Comparison of ENCODE assay signal across 25 cellular contexts in genomic region chr12:94070520-94070919, GRCh38.
"Had no signal": no experiment of that assay in that cellular context is flagged by ENCODE, and none has a peak within 500 bp of the region (broad histone marks: within the 10 kb centered on the region; RNA-seq: fewer than 3 reads in every experiment).

No MANE protein-coding gene starts in this region.

- H3K27me3 ChIP-seq: ascending aorta, body of pancreas had no signal

- H3K4me3 ChIP-seq: ascending aorta, body of pancreas, SK-N-MC had no signal

- ATAC-seq: activated CD8-positive, alpha-beta memory T cell treated with anti-CD3 and anti-CD28 coated beads, Interleukin-2, amount 10 ng/mL, durations not matched to agents 7 days and 5 days; activated naive CD4-positive, alpha-beta T cell treated with anti-CD3 and anti-CD28 coated beads, Interleukin-2, amount 50 U/mL, for 72 hours; activated naive CD8-positive, alpha-beta T cell treated with anti-CD3 and anti-CD28 coated beads, Interleukin-2, amount 50 U/mL, for 24 hours; activated T-cell treated with anti-CD3 and anti-CD28 coated beads, Interleukin-2, amount 50 U/mL, for 4 hours; body of pancreas; Right ventricle myocardium inferior had no signal

- H3K27ac Mint-ChIP-seq: activated CD4-positive, alpha-beta T cell treated with anti-CD3 and anti-CD28 coated beads, Interleukin-2, amount 10 ng/mL, durations not matched to agents 24 days and 14 days; activated CD8-positive, alpha-beta memory T cell treated with anti-CD3 and anti-CD28 coated beads, Interleukin-2, amount 10 ng/mL, durations not matched to agents 7 days and 5 days; activated naive CD8-positive, alpha-beta T cell treated with anti-CD3 and anti-CD28 coated beads, Interleukin-2, amount 50 U/mL, for 24 hours had no signal

- H3K4me1 ChIP-seq: body of pancreas had no signal

- H3K27ac ChIP-seq: ascending aorta, body of pancreas, SK-N-MC had no signal

- H3K9me3 ChIP-seq: ascending aorta, body of pancreas had no signal

- DNase-seq: activated CD4-positive, alpha-beta T cell treated with anti-CD3 and anti-CD28 coated beads, Interleukin-2, amount 10 ng/mL, durations not matched to agents 24 days and 14 days; activated CD4-positive, alpha-beta T cell treated with anti-CD3 and anti-CD28 coated beads, Interleukin-2, amount 50 U/mL, for 48 hours; activated CD4-positive, CD25-positive, alpha-beta regulatory T cell treated with anti-CD3 and anti-CD28 coated beads, Interleukin-2, amount 50 U/mL, for 72 hours; activated CD8-positive, alpha-beta memory T cell treated with anti-CD3 and anti-CD28 coated beads, Interleukin-2, amount 10 ng/mL, durations not matched to agents 7 days and 5 days; activated effector memory CD4-positive, alpha-beta T cell treated with anti-CD3 and anti-CD28 coated beads, Interleukin-2, amount 50 U/mL, for 16 hours; activated naive CD4-positive, alpha-beta T cell treated with Interleukin-2 at 50 U/mL for 16 hours; activated naive CD8-positive, alpha-beta T cell treated with anti-CD3 and anti-CD28 coated beads, Interleukin-2, amount 50 U/mL, for 24 hours; activated T-cell treated with anti-CD3 and anti-CD28 coated beads, Interleukin-2, amount 50 U/mL, for 4 hours; amniotic stem cell; body of pancreas; KG1; NCI-H1092; NCI-H1417; NCI-H2029; NCI-H2107; NCI-H2171 treated with DMSO at 0.1 percent for 48 hours; NCI-H226; NCI-H526; RPMI8226 had no signal

- H3K36me3 Mint-ChIP-seq: activated CD8-positive, alpha-beta memory T cell treated with anti-CD3 and anti-CD28 coated beads, Interleukin-2, amount 10 ng/mL, durations not matched to agents 7 days and 5 days had no signal

- H3K36me3 ChIP-seq: ascending aorta had no signal

- H3K9me3 Mint-ChIP-seq: activated naive CD8-positive, alpha-beta T cell treated with anti-CD3 and anti-CD28 coated beads, Interleukin-2, amount 50 U/mL, for 24 hours; activated T-cell treated with anti-CD3 and anti-CD28 coated beads, Interleukin-2, amount 50 U/mL, for 4 hours; central memory CD8-positive, alpha-beta T cell had no signal

- FAIRE-seq: bronchial epithelial cell had no signal

- H3K4me1 Mint-ChIP-seq: activated CD8-positive, alpha-beta memory T cell treated with anti-CD3 and anti-CD28 coated beads, Interleukin-2, amount 10 ng/mL, durations not matched to agents 7 days and 5 days had no signal

- H3K4me3 Mint-ChIP-seq: activated CD4-positive, alpha-beta T cell treated with anti-CD3 and anti-CD28 coated beads, Interleukin-2, amount 10 ng/mL, durations not matched to agents 24 days and 14 days; activated CD8-positive, alpha-beta memory T cell treated with anti-CD3 and anti-CD28 coated beads, Interleukin-2, amount 10 ng/mL, durations not matched to agents 7 days and 5 days; activated naive CD8-positive, alpha-beta T cell treated with anti-CD3 and anti-CD28 coated beads, Interleukin-2, amount 50 U/mL, for 24 hours; activated T-cell treated with anti-CD3 and anti-CD28 coated beads, Interleukin-2, amount 50 U/mL, for 4 hours; central memory CD8-positive, alpha-beta T cell had no signal
